In the genomic region with DNA sequence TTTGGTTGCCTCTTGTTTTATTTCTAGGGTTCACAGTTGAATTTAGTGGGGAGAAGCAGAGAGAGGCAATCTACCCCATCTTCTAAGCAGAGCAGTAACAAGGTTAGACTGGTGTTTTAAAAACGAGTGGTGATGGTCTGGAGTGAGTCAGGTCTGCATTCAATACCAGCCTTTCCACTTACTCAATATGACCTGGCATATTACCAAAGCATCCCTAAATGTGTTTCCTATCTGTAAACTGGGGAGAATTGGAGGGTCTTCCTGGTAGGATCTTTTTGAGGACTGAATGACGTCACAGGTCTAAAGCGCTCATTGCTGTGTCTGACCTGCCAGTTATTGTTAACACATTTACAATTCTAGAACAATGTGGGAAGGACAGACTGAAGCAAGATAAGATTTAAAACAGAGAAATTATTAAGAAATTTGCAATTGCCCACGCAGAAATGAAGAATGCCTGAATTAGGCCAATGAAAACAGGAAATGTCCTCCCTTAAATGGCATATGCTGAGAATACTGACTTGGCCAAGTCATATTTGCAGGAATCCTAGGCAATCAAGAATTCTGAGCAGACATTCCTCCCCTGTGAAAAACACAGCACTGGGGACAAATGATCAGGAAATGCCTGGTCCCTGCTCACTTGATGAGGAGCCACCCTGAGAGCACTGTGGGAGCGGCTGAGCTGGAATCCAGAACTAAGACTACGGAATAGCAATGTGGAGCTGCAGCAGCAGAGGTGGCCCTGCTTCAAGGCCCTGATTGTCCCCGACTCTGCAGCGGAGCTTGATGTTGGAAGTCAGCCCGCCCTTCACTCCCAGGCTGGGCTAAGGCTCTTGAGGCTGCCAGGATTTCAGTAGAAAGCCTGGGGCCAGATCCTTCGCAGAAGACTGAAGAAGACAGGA, we compare ENCODE assay signal across 12 cellular contexts.
DNase-seq lines count a peak whose midpoint lies in the region; ATAC-seq and TF ChIP-seq lines count a peak whose summit lies in the region.
"Had no signal": no experiment of that assay in that cellular context is flagged by ENCODE, and none has a peak within 500 bp of the region (broad histone marks: within the 10 kb centered on the region; RNA-seq: fewer than 3 reads in every experiment).

No MANE protein-coding gene starts in this region.

- H3K4me3 ChIP-seq in fibroblast of villous mesenchyme (ENCODE audit: low read depth, low read length) (no peak overlapping the region), A673 (ENCODE audit: low read depth, low read length, poor library complexity, severe bottlenecking) (no peak overlapping the region)
- H3K4me3 ChIP-seq: BLaER1 treated with 17β-estradiol and CSF1 and Interleukin-3, amounts not matched to agents 10 nM and 100 nM had no signal

- no peak for TF ChIP-seq CTCF in fibroblast of villous mesenchyme (IDR thresholded peaks at IDR 0.05; ENCODE audit: insufficient read depth, low read depth, low read length)
- no peak for TF ChIP-seq CTCF in omental fat pad (IDR thresholded peaks at IDR 0.05)
- TF ChIP-seq CTCF in A673 (conservative IDR thresholded peaks at IDR 0.05; ENCODE audit: low read depth, low read length) = no peak

- no peaks in the 10 kb centered on the region for H3K9me3 ChIP-seq in A673 (ENCODE audit: low read depth, low read length, poor library complexity, severe bottlenecking)
- H3K9me3 ChIP-seq: BLaER1 treated with 17β-estradiol and CSF1 and Interleukin-3, amounts not matched to agents 10 nM and 100 nM had no signal

- no peaks in the 10 kb centered on the region for H3K4me1 ChIP-seq in A673 (ENCODE audit: insufficient read depth, low read length, poor library complexity, severe bottlenecking)
- H3K4me1 ChIP-seq: BLaER1 treated with 17β-estradiol and CSF1 and Interleukin-3, amounts not matched to agents 10 nM and 100 nM had no signal

- CTCF ChIA-PET in A673 (lab: Charles Lee) = no interaction called here

- DNase-seq in AG08396 (ENCODE audit: low spot score) (peak; percentile 77), RPMI7951 (ENCODE audit: low read depth) (peak; percentile 19), fibroblast of villous mesenchyme (ENCODE audit: low read depth) (peak; percentile 55), omental fat pad (ENCODE audit: low spot score) (no peak), OCI-M2 (lab: John Stamatoyannopoulos, UW; ENCODE audit: unreplicated experiment) (no peak), iPS-NIHi7 (ENCODE audit: extremely low spot score) (no peak), A673 (ENCODE audit: low spot score) (no peak)
- DNase-seq: stimulated activated CD4-positive, alpha-beta T cell treated with anti-CD3 and anti-CD28 coated beads, Interleukin-15, amount 100 ng/mL, for 24 hours had no signal

- intact Hi-C loops in A673 (cut with micrococcal nuclease; ENCODE audit: unreplicated experiment) = no loop called here

- H3K27me3 ChIP-seq in A673 (replicated peaks; ENCODE audit: insufficient read depth, low read depth, low read length, poor library complexity) = no peaks in the 10 kb centered on the region
- H3K27me3 ChIP-seq: BLaER1 treated with 17β-estradiol and CSF1 and Interleukin-3, amounts not matched to agents 10 nM and 100 nM had no signal

- POLR2A ChIA-PET in A673 (lab: Charles Lee; ENCODE audit: low non-redundant PET) = no interaction called here

- peak; percentile 71 for ATAC-seq in omental fat pad (ENCODE audit: low FRiP score)
- ATAC-seq in HG03139 (IDR thresholded peaks at IDR 0.05; ENCODE audit: unreplicated experiment) = no peak
- ATAC-seq: stimulated activated effector memory CD8-positive, alpha-beta T cell treated with anti-CD3 and anti-CD28 coated beads, Interleukin-12 subunit alpha, Interleukin-12 subunit beta, amount 100 ng/mL, for 72 hours had no signal

- no TSS peak for BruUV-seq in A673 (replicated peaks; lab: Mats Ljungman, UMichigan)

- no peaks in the 10 kb centered on the region for H3K36me3 ChIP-seq in A673 (ENCODE audit: insufficient read depth, low read length, poor library complexity, severe bottlenecking)
- H3K36me3 ChIP-seq: BLaER1 treated with 17β-estradiol and CSF1 and Interleukin-3, amounts not matched to agents 10 nM and 100 nM had no signal

- no peak overlapping the region for H3K27ac ChIP-seq in A673 (ENCODE audit: low read depth, low read length, poor library complexity, severe bottlenecking)
- H3K27ac ChIP-seq: BLaER1 treated with 17β-estradiol and CSF1 and Interleukin-3, amounts not matched to agents 10 nM and 100 nM; VCaP had no signal

Comparison
In these comparisons a context has a peak if more than half of its experiments do, and no peak if none do; other contexts are left out.
1. DNase-seq: peak in AG08396 (single experiment), RPMI7951 (single experiment) and fibroblast of villous mesenchyme (single experiment); none in omental fat pad (single experiment), OCI-M2 (single experiment), iPS-NIHi7 (single experiment) and A673 (single experiment).